Comparison of ENCODE assay signal across 21 cellular contexts in genomic region chr3:148791955-148792354, GRCh38. TPM values are rescaled to one million over a fixed set of nuclear protein-coding genes. Genes with fewer than 3 reads are reported as not detected.
A peak's percentile ranks its signal among the peaks of the same experiment; 100 is the strongest.
DNase-seq lines count a peak whose midpoint lies in the region; ATAC-seq and TF ChIP-seq lines count a peak whose summit lies in the region.
"Had no signal": no experiment of that assay in that cellular context is flagged by ENCODE, and none has a peak within 500 bp of the region (broad histone marks: within the 10 kb centered on the region; RNA-seq: fewer than 3 reads in every experiment).

No MANE protein-coding gene starts in this region.

- WGBS in psoas muscle, 3 donors = 93 to 97% (median 96%) methylated on average over 1 of the region's 1 CpG

- H3K9me3 ChIP-seq in breast epithelium (no peaks in the 10 kb centered on the region), psoas muscle (no peaks in the 10 kb centered on the region)
- H3K9me3 ChIP-seq: BLaER1 treated with 17β-estradiol and CSF1 and Interleukin-3, amounts not matched to agents 10 nM and 100 nM; Caco-2 had no signal

- intact Hi-C loops in breast epithelium (cut with DNase I; ENCODE audit: low total_unique reads) (no loop called here), MCF 10A (cut with micrococcal nuclease) (no loop called here), psoas muscle (cut with DNase I) (no loop called here)

- no peak overlapping the region for H3K27ac Mint-ChIP-seq in MCF 10A (ENCODE audit: low read depth, unreplicated experiment)
- peak overlapping the region; percentile 78 for H3K27ac Mint-ChIP-seq in glutamatergic neuron (ENCODE audit: unreplicated experiment)
- H3K27ac Mint-ChIP-seq in immature natural killer cell = no peak overlapping the region
- H3K27ac Mint-ChIP-seq in stimulated activated naive CD8-positive, alpha-beta T cell treated with anti-CD3 and anti-CD28 coated beads, Interleukin-15, amount 100 ng/mL, for 72 hours = no peak overlapping the region
- H3K27ac Mint-ChIP-seq: CD4-positive, alpha-beta memory T cell; H9; HFFc6; IgD-negative memory B cell had no signal

- H3K9me3 Mint-ChIP-seq in MCF 10A (ENCODE audit: unreplicated experiment) = no peaks in the 10 kb centered on the region
- no peaks in the 10 kb centered on the region for H3K9me3 Mint-ChIP-seq in glutamatergic neuron (ENCODE audit: unreplicated experiment)
- peaks cover 0 to 9% (median 0%) of the 10 kb centered on the region in 6 donors for H3K9me3 Mint-ChIP-seq in immature natural killer cell
- H3K9me3 Mint-ChIP-seq in stimulated activated naive CD8-positive, alpha-beta T cell treated with anti-CD3 and anti-CD28 coated beads, Interleukin-15, amount 100 ng/mL, for 72 hours = no peaks in the 10 kb centered on the region
- H3K9me3 Mint-ChIP-seq: HFFc6 had no signal

- peak overlapping the region; percentile 92 to 93 for H3K27ac ChIP-seq in breast epithelium
- H3K27ac ChIP-seq in psoas muscle = peak overlapping the region; percentile 16
- H3K27ac ChIP-seq in temporal lobe (ENCODE audit: low read depth, low read length) = peak overlapping the region; percentile 96
- H3K27ac ChIP-seq: GM23248 had no signal

- H3K36me3 ChIP-seq in breast epithelium = no peaks in the 10 kb centered on the region
- no peaks in the 10 kb centered on the region for H3K36me3 ChIP-seq in psoas muscle (ENCODE audit: insufficient read depth in 1 of 2, low read depth in 1 of 2)
- H3K36me3 ChIP-seq: BLaER1 treated with 17β-estradiol and CSF1 and Interleukin-3, amounts not matched to agents 10 nM and 100 nM had no signal

- BruUV-seq in MCF 10A (replicated peaks; lab: Mats Ljungman, UMichigan) = no TSS peak

- H3K36me3 Mint-ChIP-seq in MCF 10A (ENCODE audit: insufficient read depth, unreplicated experiment) = no peaks in the 10 kb centered on the region
- no peaks in the 10 kb centered on the region for H3K36me3 Mint-ChIP-seq in glutamatergic neuron (ENCODE audit: unreplicated experiment)
- H3K36me3 Mint-ChIP-seq in immature natural killer cell = no peaks in the 10 kb centered on the region
- H3K36me3 Mint-ChIP-seq: CD4-positive, alpha-beta memory T cell; IgD-negative memory B cell had no signal

- TF ChIP-seq POLR2A in breast epithelium (IDR thresholded peaks at IDR 0.05) = no peak

- CTCF ChIA-PET in MCF 10A (lab: Yijun Ruan, JAX) = interaction anchor here (1.1 kb wide), 1 partner anchor 13 kb away, joined by 4 read pairs; no protein-coding TSS in a partner anchor

- H3K4me1 Mint-ChIP-seq in MCF 10A (ENCODE audit: insufficient read depth, unreplicated experiment) (no peaks in the 10 kb centered on the region), glutamatergic neuron (ENCODE audit: low read depth, unreplicated experiment) (peaks cover 39% of the 10 kb centered on the region), immature natural killer cell (no peaks in the 10 kb centered on the region)
- H3K4me1 Mint-ChIP-seq in stimulated activated naive CD8-positive, alpha-beta T cell treated with anti-CD3 and anti-CD28 coated beads, Interleukin-15, amount 100 ng/mL, for 72 hours = no peaks in the 10 kb centered on the region
- H3K4me1 Mint-ChIP-seq: CD4-positive, alpha-beta memory T cell; IgD-negative memory B cell had no signal

- H3K27me3 ChIP-seq in breast epithelium = no peaks in the 10 kb centered on the region
- H3K27me3 ChIP-seq in psoas muscle (ENCODE audit: insufficient read depth in 3 of 3, low read length in 2 of 3) = no peaks in the 10 kb centered on the region
- H3K27me3 ChIP-seq: BLaER1 treated with 17β-estradiol and CSF1 and Interleukin-3, amounts not matched to agents 10 nM and 100 nM had no signal

- TF ChIP-seq CTCF in breast epithelium (IDR thresholded peaks at IDR 0.05) = no peak
- no peak for TF ChIP-seq CTCF in MCF 10A (IDR thresholded peaks at IDR 0.05; ENCODE audit: unreplicated experiment)
- no peak for TF ChIP-seq CTCF in glutamatergic neuron (IDR thresholded peaks at IDR 0.05; ENCODE audit: partially characterized antibody, unreplicated experiment)
- TF ChIP-seq CTCF in psoas muscle (IDR thresholded peaks at IDR 0.05) = no peak

- H3K27me3 Mint-ChIP-seq in MCF 10A (ENCODE audit: insufficient read depth, unreplicated experiment) (peaks cover 65% of the 10 kb centered on the region), glutamatergic neuron (ENCODE audit: unreplicated experiment) (peaks cover 4% of the 10 kb centered on the region), immature natural killer cell (ENCODE audit: low read depth in 3 of 3) (peaks cover 0 to 3% (median 2%) of the 10 kb centered on the region in 3 donors)
- H3K27me3 Mint-ChIP-seq in stimulated activated naive CD8-positive, alpha-beta T cell treated with anti-CD3 and anti-CD28 coated beads, Interleukin-15, amount 100 ng/mL, for 72 hours = no peaks in the 10 kb centered on the region
- H3K27me3 Mint-ChIP-seq: IgD-negative memory B cell had no signal

- DNase-seq in breast epithelium (ENCODE audit: low spot score in 2 of 2) (no peak), MCF 10A (ENCODE audit: unreplicated experiment) (no peak), glutamatergic neuron (no peak), psoas muscle (no peak), immature natural killer cell (no peak)
- DNase-seq in stimulated activated naive CD8-positive, alpha-beta T cell treated with anti-CD3 and anti-CD28 coated beads, Interleukin-15, amount 100 ng/mL, for 72 hours = no peak
- DNase-seq: 8988T; Caco-2; CD4-positive, alpha-beta memory T cell; DND-41; GM23248; H9; HFFc6; NCI-H1694; NCI-H2081 treated with DMSO at 0.1 percent for 48 hours had no signal

- no peak for ATAC-seq in psoas muscle
- ATAC-seq in HG02588 (IDR thresholded peaks at IDR 0.05; ENCODE audit: unreplicated experiment) = no peak
- ATAC-seq in stimulated activated naive CD8-positive, alpha-beta T cell treated with anti-CD3 and anti-CD28 coated beads, Interleukin-15, amount 100 ng/mL, for 72 hours = no peak

- POLR2A ChIA-PET in MCF 10A (lab: Yijun Ruan, JAX) = no interaction called here

- H3K4me1 ChIP-seq in breast epithelium = peaks cover 0 to 5% of the 10 kb centered on the region in 2 donors
- H3K4me1 ChIP-seq in psoas muscle = no peaks in the 10 kb centered on the region
- H3K4me1 ChIP-seq: Caco-2 had no signal

- H3K4me3 ChIP-seq in breast epithelium = no peak overlapping the region
- no peak overlapping the region for H3K4me3 ChIP-seq in psoas muscle
- H3K4me3 ChIP-seq: GM23248 had no signal

- no peak overlapping the region for H3K4me3 Mint-ChIP-seq in MCF 10A (ENCODE audit: unreplicated experiment)
- no peak overlapping the region for H3K4me3 Mint-ChIP-seq in glutamatergic neuron (ENCODE audit: unreplicated experiment)
- no peak overlapping the region for H3K4me3 Mint-ChIP-seq in immature natural killer cell
- no peak overlapping the region for H3K4me3 Mint-ChIP-seq in stimulated activated naive CD8-positive, alpha-beta T cell treated with anti-CD3 and anti-CD28 coated beads, Interleukin-15, amount 100 ng/mL, for 72 hours
- H3K4me3 Mint-ChIP-seq: CD4-positive, alpha-beta memory T cell; H9; HFFc6; IgD-negative memory B cell had no signal

RNA-seq across cellular contexts. Expression of gene CPB1, which starts 35.7 kb away (rescaled TPM):
- total RNA-seq in breast epithelium (10 to 100 TPM in 2 of 3 donors, 1 to 10 TPM in 1; 3.4 to 33.8 (median 14.9) TPM), MCF 10A (2022) (not detected in 2 replicates), glutamatergic neuron (ENCODE audit: unreplicated experiment) (not detected), psoas muscle (1 to 10 TPM in 2 of 4 donors, under 1 TPM in 1, not detected in 1; 0.88 to 6.2 (median 2.3) TPM), temporal lobe (not detected)
- polyA plus RNA-seq in psoas muscle (1 to 10 TPM in 2 of 3 donors, under 1 TPM in 1; 0.59 to 2.0 (median 1.3) TPM), immature natural killer cell (not detected)
- total RNA-seq: Caco-2; CD4-positive, alpha-beta memory T cell; GM23248; H9; HFFc6; M059J; Right ventricle myocardium inferior had no signal
- polyA plus RNA-seq: CD4-positive, alpha-beta memory T cell; GM23248; IgD-negative memory B cell had no signal

Comparison
In these comparisons a context has a peak if more than half of its experiments do, and no peak if none do; other contexts are left out.
1. H3K27ac ChIP-seq: peak in every context shown above with its lines; median percentile 96 in temporal lobe; 92 in breast epithelium; 16 in psoas muscle.